ENCODE assay signal across 1 cellular context in the genomic region with DNA sequence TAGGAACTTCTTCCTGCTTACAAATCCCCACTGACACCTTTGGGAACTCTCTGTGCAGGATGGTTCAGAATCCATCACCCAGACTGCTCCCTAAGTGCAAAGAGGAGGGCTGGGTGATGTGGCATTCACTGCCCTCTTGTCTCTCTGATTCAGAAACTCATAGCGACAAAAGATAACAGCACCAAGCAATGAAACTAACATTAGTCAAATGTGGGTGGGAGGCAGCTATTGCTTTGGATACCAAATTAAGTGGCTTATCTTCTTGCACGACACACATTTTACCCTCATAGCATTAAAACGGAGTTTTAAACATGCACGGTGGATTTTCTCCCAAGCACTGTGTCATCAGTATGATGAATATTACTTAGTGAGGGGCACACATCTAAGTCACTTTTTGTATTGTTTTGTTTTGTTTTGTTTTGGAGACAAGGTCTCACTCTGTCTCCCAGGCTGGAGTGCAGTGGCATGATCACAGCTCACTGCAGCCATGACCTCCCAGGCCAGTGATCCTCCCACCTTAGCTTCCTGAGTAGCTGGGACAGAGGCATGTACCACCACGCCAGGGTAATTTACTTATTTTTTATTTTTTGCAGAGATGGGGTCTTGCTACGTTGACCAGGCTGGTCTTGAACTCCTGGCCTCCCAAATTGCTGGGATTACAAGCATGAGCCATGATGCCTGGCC.
TF ChIP-seq lines count a peak whose summit lies in the region.

No MANE protein-coding gene starts in this region.

TF ChIP-seq in SK-N-SH treated with all-trans-retinoic acid at 6 μM for 48 hours, 23 proteins besides CTCF, POLR2A, EP300 and RAD21 (continued from another document):
- TF ChIP-seq, protein P1, sequence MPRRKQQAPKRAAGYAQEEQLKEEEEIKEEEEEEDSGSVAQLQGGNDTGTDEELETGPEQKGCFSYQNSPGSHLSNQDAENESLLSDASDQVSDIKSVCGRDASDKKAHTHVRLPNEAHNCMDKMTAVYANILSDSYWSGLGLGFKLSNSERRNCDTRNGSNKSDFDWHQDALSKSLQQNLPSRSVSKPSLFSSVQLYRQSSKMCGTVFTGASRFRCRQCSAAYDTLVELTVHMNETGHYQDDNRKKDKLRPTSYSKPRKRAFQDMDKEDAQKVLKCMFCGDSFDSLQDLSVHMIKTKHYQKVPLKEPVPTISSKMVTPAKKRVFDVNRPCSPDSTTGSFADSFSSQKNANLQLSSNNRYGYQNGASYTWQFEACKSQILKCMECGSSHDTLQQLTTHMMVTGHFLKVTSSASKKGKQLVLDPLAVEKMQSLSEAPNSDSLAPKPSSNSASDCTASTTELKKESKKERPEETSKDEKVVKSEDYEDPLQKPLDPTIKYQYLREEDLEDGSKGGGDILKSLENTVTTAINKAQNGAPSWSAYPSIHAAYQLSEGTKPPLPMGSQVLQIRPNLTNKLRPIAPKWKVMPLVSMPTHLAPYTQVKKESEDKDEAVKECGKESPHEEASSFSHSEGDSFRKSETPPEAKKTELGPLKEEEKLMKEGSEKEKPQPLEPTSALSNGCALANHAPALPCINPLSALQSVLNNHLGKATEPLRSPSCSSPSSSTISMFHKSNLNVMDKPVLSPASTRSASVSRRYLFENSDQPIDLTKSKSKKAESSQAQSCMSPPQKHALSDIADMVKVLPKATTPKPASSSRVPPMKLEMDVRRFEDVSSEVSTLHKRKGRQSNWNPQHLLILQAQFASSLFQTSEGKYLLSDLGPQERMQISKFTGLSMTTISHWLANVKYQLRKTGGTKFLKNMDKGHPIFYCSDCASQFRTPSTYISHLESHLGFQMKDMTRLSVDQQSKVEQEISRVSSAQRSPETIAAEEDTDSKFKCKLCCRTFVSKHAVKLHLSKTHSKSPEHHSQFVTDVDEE (CRISPR knock-in tag; IDR thresholded peaks at IDR 0.05), result no peak
- TF ChIP-seq BACH2 (CRISPR knock-in tag; IDR thresholded peaks at IDR 0.05; ENCODE audit: borderline replicate concordance), result no peak
- TF ChIP-seq OSR1 (CRISPR knock-in tag; IDR thresholded peaks at IDR 0.05), result no peak
- TF ChIP-seq ZC3H10 (CRISPR knock-in tag; IDR thresholded peaks at IDR 0.05), result no peak
- TF ChIP-seq, protein P2, sequence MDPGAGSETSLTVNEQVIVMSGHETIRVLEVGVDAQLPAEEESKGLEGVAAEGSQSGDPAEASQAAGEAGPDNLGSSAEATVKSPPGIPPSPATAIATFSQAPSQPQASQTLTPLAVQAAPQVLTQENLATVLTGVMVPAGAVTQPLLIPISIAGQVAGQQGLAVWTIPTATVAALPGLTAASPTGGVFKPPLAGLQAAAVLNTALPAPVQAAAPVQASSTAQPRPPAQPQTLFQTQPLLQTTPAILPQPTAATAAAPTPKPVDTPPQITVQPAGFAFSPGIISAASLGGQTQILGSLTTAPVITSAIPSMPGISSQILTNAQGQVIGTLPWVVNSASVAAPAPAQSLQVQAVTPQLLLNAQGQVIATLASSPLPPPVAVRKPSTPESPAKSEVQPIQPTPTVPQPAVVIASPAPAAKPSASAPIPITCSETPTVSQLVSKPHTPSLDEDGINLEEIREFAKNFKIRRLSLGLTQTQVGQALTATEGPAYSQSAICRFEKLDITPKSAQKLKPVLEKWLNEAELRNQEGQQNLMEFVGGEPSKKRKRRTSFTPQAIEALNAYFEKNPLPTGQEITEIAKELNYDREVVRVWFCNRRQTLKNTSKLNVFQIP (CRISPR knock-in tag; IDR thresholded peaks at IDR 0.05; ENCODE audit: borderline replicate concordance, low read depth), result no peak
- TF ChIP-seq ZFP30 (CRISPR knock-in tag; IDR thresholded peaks at IDR 0.05), result no peak
- no peak for TF ChIP-seq GLIS3 (CRISPR knock-in tag; IDR thresholded peaks at IDR 0.05)
- TF ChIP-seq RARB (CRISPR knock-in tag; IDR thresholded peaks at IDR 0.05), result no peak
- TF ChIP-seq ARNTL (CRISPR knock-in tag; IDR thresholded peaks at IDR 0.05; ENCODE audit: borderline replicate concordance, low read depth), result no peak
- no peak for TF ChIP-seq ZFP3 (CRISPR knock-in tag; IDR thresholded peaks at IDR 0.05)
- no peak for TF ChIP-seq PPARA (CRISPR knock-in tag; IDR thresholded peaks at IDR 0.05; ENCODE audit: borderline replicate concordance)
- TF ChIP-seq ZNF8 (CRISPR knock-in tag; IDR thresholded peaks at IDR 0.05), result no peak
